In the genomic region with DNA sequence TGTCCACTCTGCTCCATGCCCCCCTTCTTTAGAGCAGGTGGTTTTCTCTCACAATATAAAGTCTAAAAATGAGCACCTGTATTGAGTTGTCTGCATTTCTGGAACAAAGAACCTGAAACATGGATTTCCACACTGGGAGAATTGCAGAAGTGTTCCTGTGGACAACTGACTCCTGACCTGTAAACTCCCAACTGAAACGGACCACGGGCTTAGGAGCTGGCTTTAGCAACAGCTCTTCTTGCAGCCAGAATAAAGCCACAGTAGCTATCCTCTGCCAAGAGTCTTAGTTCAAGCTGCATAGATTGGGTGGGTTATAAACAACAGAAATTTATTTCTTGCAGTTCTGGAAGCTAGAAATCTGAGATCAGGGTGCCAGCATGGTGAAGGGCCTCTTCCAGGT, we compare ENCODE assay signal across 29 cellular contexts.
"Had no signal": no experiment of that assay in that cellular context is flagged by ENCODE, and none has a peak within 500 bp of the region (broad histone marks: within the 10 kb centered on the region; RNA-seq: fewer than 3 reads in every experiment).

No MANE protein-coding gene starts in this region.

- H3K36me3 ChIP-seq: heart left ventricle, left ventricle myocardium inferior, right atrium auricular region, right lobe of liver, suprapubic skin, thoracic aorta, tibial artery, upper lobe of right lung had no signal

- H3K4me3 Mint-ChIP-seq: immature natural killer cell; mesothelial cell of epicardium; naive B cell; natural killer cell; neural crest cell; stimulated activated memory B cell treated with anti-CD40 and anti-IgM and Interleukin-4, amounts not matched to agents 10 μg/mL and 1 μg/mL and 100 μg/mL, for 72 hours had no signal

- H3K9me3 ChIP-seq: left ventricle myocardium inferior, right atrium auricular region, right lobe of liver, suprapubic skin, thoracic aorta, tibial artery, upper lobe of right lung had no signal

- H3K4me3 ChIP-seq: heart left ventricle, left ventricle myocardium inferior, lung, right atrium auricular region, right lobe of liver, smooth muscle cell, suprapubic skin, thoracic aorta, tibial artery, upper lobe of right lung had no signal

- DNase-seq: heart left ventricle; hypothalamus; immature natural killer cell; kidney; left colon; left ventricle myocardium inferior; mesendoderm; naive B cell; natural killer cell; nucleus accumbens; stimulated activated CD4-positive, alpha-beta T cell treated with anti-CD3 and anti-CD28 coated beads, Interleukin-1b, Interleukin-23, amount 100 ng/mL, for 48 hours; stimulated activated CD4-positive, alpha-beta T cell treated with anti-CD3 and anti-CD28 coated beads, Interleukin-2, amount 100 ng/mL, for 48 hours; stimulated activated CD4-positive, alpha-beta T cell treated with anti-CD3 and anti-CD28 coated beads, Interleukin-4, amount 100 ng/mL, for 4 hours; stimulated activated CD8-positive, alpha-beta memory T cell treated with anti-CD3 and anti-CD28 coated beads, Interleukin-4, amount 100 ng/mL, for 48 hours; stimulated activated naive CD4-positive, alpha-beta T cell treated with Interleukin-2 at 50 U/mL for 16 hours; tibial artery; upper lobe of right lung had no signal

- H3K4me1 Mint-ChIP-seq: immature natural killer cell; naive B cell; natural killer cell; stimulated activated memory B cell treated with anti-CD40 and anti-IgM and Interleukin-4, amounts not matched to agents 10 μg/mL and 1 μg/mL and 100 μg/mL, for 72 hours had no signal

- H3K27ac Mint-ChIP-seq: immature natural killer cell; mesothelial cell of epicardium; natural killer cell; progenitor cell of endocrine pancreas; stimulated activated memory B cell treated with anti-CD40 and anti-IgM and Interleukin-4, amounts not matched to agents 10 μg/mL and 1 μg/mL and 100 μg/mL, for 72 hours had no signal

- H3K27me3 Mint-ChIP-seq: naive B cell; progenitor cell of endocrine pancreas; stimulated activated memory B cell treated with anti-CD40 and anti-IgM and Interleukin-4, amounts not matched to agents 10 μg/mL and 1 μg/mL and 100 μg/mL, for 72 hours had no signal

- H3K9me3 Mint-ChIP-seq: mesothelial cell of epicardium; naive B cell; natural killer cell; neural crest cell; stimulated activated memory B cell treated with anti-CD40 and anti-IgM and Interleukin-4, amounts not matched to agents 10 μg/mL and 1 μg/mL and 100 μg/mL, for 72 hours had no signal

- H3K36me3 Mint-ChIP-seq: immature natural killer cell; mesothelial cell of epicardium; naive B cell; natural killer cell; stimulated activated memory B cell treated with anti-CD40 and anti-IgM and Interleukin-4, amounts not matched to agents 10 μg/mL and 1 μg/mL and 100 μg/mL, for 72 hours had no signal

- H3K27ac ChIP-seq: heart left ventricle, left ventricle myocardium inferior, right atrium auricular region, right lobe of liver, suprapubic skin, thoracic aorta, tibial artery, upper lobe of right lung had no signal

- ATAC-seq: left colon; natural killer cell; stimulated activated memory B cell treated with anti-CD40 and anti-IgM and Interleukin-4, amounts not matched to agents 10 μg/mL and 1 μg/mL and 100 μg/mL, for 72 hours; upper lobe of right lung had no signal

- H3K27me3 ChIP-seq: heart left ventricle, right atrium auricular region, right lobe of liver, suprapubic skin, tibial artery, upper lobe of right lung had no signal

- FAIRE-seq: islet of Langerhans, kidney, urothelium cell line had no signal
